Comparison of ENCODE assay signal across 9 cellular contexts in genomic region chr6:5723905-5724691, GRCh38.
DNase-seq lines count a peak whose midpoint lies in the region; ATAC-seq, FAIRE-seq and TF ChIP-seq lines count a peak whose summit lies in the region.
"Had no signal": no experiment of that assay in that cellular context is flagged by ENCODE, and none has a peak within 500 bp of the region (broad histone marks: within the 10 kb centered on the region; RNA-seq: fewer than 3 reads in every experiment).

No MANE protein-coding gene starts in this region.

- peak; percentile 98 for FAIRE-seq in GM12892 (lab: Jason Lieb, UNC)

- TF ChIP-seq CTCF in HL-60 (IDR thresholded peaks at IDR 0.05; ENCODE audit: insufficient read depth, low read length) (no peak), breast epithelium (IDR thresholded peaks at IDR 0.05) (no peak), tibial nerve (IDR thresholded peaks at IDR 0.05) (no peak)

- TF ChIP-seq POLR2A in GM12892 (IDR thresholded peaks at IDR 0.05; ENCODE audit: low read depth, low read length) (peak; percentile 74), breast epithelium (IDR thresholded peaks at IDR 0.05) (no peak), tibial nerve (IDR thresholded peaks at IDR 0.05) (no peak)

- H3K27me3 ChIP-seq in HL-60 (ENCODE audit: insufficient read depth, poor library complexity, severe bottlenecking) (no peaks in the 10 kb centered on the region), duodenal mucosa (ENCODE audit: control insufficient read depth in 1 of 2, insufficient read depth in 2 of 2, low read length in 2 of 2) (no peaks in the 10 kb centered on the region), breast epithelium (no peaks in the 10 kb centered on the region), tibial nerve (no peaks in the 10 kb centered on the region)

- peak overlapping the region; percentile 81 to 88 for H3K27ac Mint-ChIP-seq in stimulated activated naive CD8-positive, alpha-beta T cell treated with anti-CD3 and anti-CD28 coated beads, Interleukin-15, amount 100 ng/mL, for 72 hours

- no peak overlapping the region for H3K4me3 ChIP-seq in HL-60 (replicated peaks; ENCODE audit: insufficient read depth, low read length)
- H3K4me3 ChIP-seq in duodenal mucosa (ENCODE audit: low read depth in 1 of 2, low read length in 2 of 2) = peak overlapping the region; percentile 40 to 54
- H3K4me3 ChIP-seq in breast epithelium = no peak overlapping the region
- peak overlapping the region in 1 of 4 donors; percentile 15 for H3K4me3 ChIP-seq in tibial nerve

- no peaks in the 10 kb centered on the region for H3K9me3 Mint-ChIP-seq in stimulated activated naive CD8-positive, alpha-beta T cell treated with anti-CD3 and anti-CD28 coated beads, Interleukin-15, amount 100 ng/mL, for 72 hours

- H3K27me3 Mint-ChIP-seq in stimulated activated naive CD8-positive, alpha-beta T cell treated with anti-CD3 and anti-CD28 coated beads, Interleukin-15, amount 100 ng/mL, for 72 hours = no peaks in the 10 kb centered on the region

- no peaks in the 10 kb centered on the region for H3K9me3 ChIP-seq in duodenal mucosa (ENCODE audit: control insufficient read depth in 1 of 2, low read length in 2 of 2)
- H3K9me3 ChIP-seq in breast epithelium = no peaks in the 10 kb centered on the region
- H3K9me3 ChIP-seq in tibial nerve = no peaks in the 10 kb centered on the region

- H3K9ac ChIP-seq in duodenal mucosa (ENCODE audit: low read depth in 1 of 2, low read length in 2 of 2) = peak overlapping the region in 1 of 2 donors; percentile 18

- peaks cover 25% of the 10 kb centered on the region for H3K4me1 Mint-ChIP-seq in stimulated activated naive CD8-positive, alpha-beta T cell treated with anti-CD3 and anti-CD28 coated beads, Interleukin-15, amount 100 ng/mL, for 72 hours

- peak in 1 of 2 donors; percentile 14 for TF ChIP-seq EP300 in tibial nerve (IDR thresholded peaks at IDR 0.05)

- peak; percentile 65 for DNase-seq in GM12892 (ENCODE audit: insufficient read length)
- DNase-seq in HL-60 (ENCODE audit: low read depth in 1 of 2, low spot score in 1 of 2) = peak; percentile 41 to 53
- no peak for DNase-seq in stimulated activated naive CD8-positive, alpha-beta T cell treated with anti-CD3 and anti-CD28 coated beads, Interleukin-15, amount 100 ng/mL, for 72 hours
- DNase-seq in breast epithelium (ENCODE audit: low spot score in 2 of 2) = no peak
- no peak for DNase-seq in tibial nerve (ENCODE audit: low spot score in 2 of 2)
- DNase-seq in activated CD4-positive, alpha-beta T cell treated with anti-CD3 and anti-CD28 coated beads, Interleukin-2, amount 50 U/mL, for 1 hour = no peak

- ATAC-seq in GM21423 (IDR thresholded peaks at IDR 0.05; ENCODE audit: unreplicated experiment) = peak; percentile 96
- peak; percentile 33 for ATAC-seq in stimulated activated naive CD8-positive, alpha-beta T cell treated with anti-CD3 and anti-CD28 coated beads, Interleukin-15, amount 100 ng/mL, for 72 hours

- intact Hi-C loops in breast epithelium (cut with DNase I; ENCODE audit: low total_unique reads) = no loop called here

- H3K27ac ChIP-seq in HL-60 (replicated peaks) (peak overlapping the region; percentile 75), duodenal mucosa (ENCODE audit: low read depth, low read length) (no peak overlapping the region), breast epithelium (no peak overlapping the region), tibial nerve (peak overlapping the region in 2 of 4 donors; percentile 30 to 76)
- H3K27ac ChIP-seq: epithelial cell of prostate had no signal

- WGBS in tibial nerve, 2 donors = 77 to 78% methylated on average over 19 of the region's 19 CpGs

- H3K4me3 Mint-ChIP-seq in stimulated activated naive CD8-positive, alpha-beta T cell treated with anti-CD3 and anti-CD28 coated beads, Interleukin-15, amount 100 ng/mL, for 72 hours = peak overlapping the region in 1 of 2 donors; percentile 66

- no peaks in the 10 kb centered on the region for H3K4me1 ChIP-seq in duodenal mucosa (ENCODE audit: control insufficient read depth in 1 of 2, insufficient read depth in 2 of 2, low read length in 2 of 2)
- no peaks in the 10 kb centered on the region for H3K4me1 ChIP-seq in breast epithelium
- H3K4me1 ChIP-seq in tibial nerve = no peaks in the 10 kb centered on the region

- H3K36me3 ChIP-seq in duodenal mucosa (ENCODE audit: control insufficient read depth in 1 of 2, insufficient read depth in 2 of 2, low read length in 2 of 2) = no peaks in the 10 kb centered on the region
- H3K36me3 ChIP-seq in breast epithelium = no peaks in the 10 kb centered on the region
- H3K36me3 ChIP-seq in tibial nerve = no peaks in the 10 kb centered on the region

Comparison
In these comparisons a context has a peak if more than half of its experiments do, and no peak if none do; other contexts are left out.
1. DNase-seq: peak in GM12892 (single experiment) and HL-60 (2 of 2); none in stimulated activated naive CD8-positive, alpha-beta T cell treated with anti-CD3 and anti-CD28 coated beads, Interleukin-15, amount 100 ng/mL, for 72 hours (0 of 2), breast epithelium (0 of 2), tibial nerve (0 of 2) and activated CD4-positive, alpha-beta T cell treated with anti-CD3 and anti-CD28 coated beads, Interleukin-2, amount 50 U/mL, for 1 hour (single experiment).
2. H3K4me3 ChIP-seq: peak in duodenal mucosa (2 of 2); none in HL-60 (single experiment) and breast epithelium (0 of 3).